In genomic region chr1:224359207-224359606, GRCh38 we compare ENCODE assay signal across 16 cellular contexts. TPM values are rescaled to one million over a fixed set of nuclear protein-coding genes. Genes with fewer than 3 reads are reported as not detected.
DNase-seq lines count a peak whose midpoint lies in the region; ATAC-seq lines count a peak whose summit lies in the region.
"Had no signal": no experiment of that assay in that cellular context is flagged by ENCODE, and none has a peak within 500 bp of the region (broad histone marks: within the 10 kb centered on the region; RNA-seq: fewer than 3 reads in every experiment).

No MANE protein-coding gene starts in this region.

- ATAC-seq in stimulated activated naive CD8-positive, alpha-beta T cell treated with anti-CD3 and anti-CD28 coated beads, Interleukin-15, Interleukin-2, amounts not matched to agents 100 U/mL and 50 U/mL, for 24 hours, result no peak
- no peak for ATAC-seq in T-helper 17 cell
- no peak for ATAC-seq in GM18867 (IDR thresholded peaks at IDR 0.05; ENCODE audit: unreplicated experiment)
- ATAC-seq: HCT116 had no signal

- no peaks in the 10 kb centered on the region for H3K9me3 ChIP-seq in T-helper 17 cell (ENCODE audit: control insufficient read depth, low read length, poor library complexity, severe bottlenecking)
- no peaks in the 10 kb centered on the region for H3K9me3 ChIP-seq in iPS-18c (ENCODE audit: control insufficient read depth, insufficient read depth, low read length)
- H3K9me3 ChIP-seq: spleen, suprapubic skin had no signal

- H3K4me3 ChIP-seq in iPS-18c (ENCODE audit: insufficient read depth, low read depth, low read length), result peak overlapping the region; percentile 36; the same call in 1 of the 2 replicates
- H3K4me3 ChIP-seq: suprapubic skin had no signal

- no peaks in the 10 kb centered on the region for H3K9me3 Mint-ChIP-seq in stimulated activated naive CD8-positive, alpha-beta T cell treated with anti-CD3 and anti-CD28 coated beads, Interleukin-15, Interleukin-2, amounts not matched to agents 100 ng/mL and 50 ng/mL, for 24 hours
- H3K9me3 Mint-ChIP-seq: memory B cell had no signal

- H3K36me3 Mint-ChIP-seq in stimulated activated naive CD8-positive, alpha-beta T cell treated with anti-CD3 and anti-CD28 coated beads, Interleukin-15, Interleukin-2, amounts not matched to agents 100 ng/mL and 50 ng/mL, for 24 hours (ENCODE audit: low read depth), result peaks cover 40% of the 10 kb centered on the region
- H3K36me3 Mint-ChIP-seq in T-helper 17 cell (ENCODE audit: low read depth), result peaks cover 8% of the 10 kb centered on the region

- peak overlapping the region; percentile 3 for H3K27ac Mint-ChIP-seq in stimulated activated naive CD8-positive, alpha-beta T cell treated with anti-CD3 and anti-CD28 coated beads, Interleukin-15, Interleukin-2, amounts not matched to agents 100 ng/mL and 50 ng/mL, for 24 hours
- H3K27ac Mint-ChIP-seq in T-helper 17 cell, result no peak overlapping the region
- H3K27ac Mint-ChIP-seq: memory B cell had no signal

- DNase-seq in stimulated activated naive CD8-positive, alpha-beta T cell treated with anti-CD3 and anti-CD28 coated beads, Interleukin-15, Interleukin-2, amounts not matched to agents 100 U/mL and 50 U/mL, for 24 hours, result no peak
- DNase-seq in T-helper 17 cell, result no peak
- DNase-seq in NCI-H774 (lab: John Stamatoyannopoulos, UW), result no peak
- no peak for DNase-seq in AG20443 (ENCODE audit: low spot score)
- no peak for DNase-seq in stimulated activated CD4-positive, alpha-beta T cell treated with anti-CD3 and anti-CD28 coated beads, Interleukin-4, amount 100 ng/mL, for 4 hours
- DNase-seq: activated CD4-positive, alpha-beta T cell treated with anti-CD3 and anti-CD28 coated beads for 48 hours; activated gamma-delta T cell treated with Interleukin-2 at 50 U/mL for 16 hours; effector CD4-positive, alpha-beta T cell; Karpas-422; spleen had no signal

- H3K4me1 Mint-ChIP-seq in stimulated activated naive CD8-positive, alpha-beta T cell treated with anti-CD3 and anti-CD28 coated beads, Interleukin-15, Interleukin-2, amounts not matched to agents 100 ng/mL and 50 ng/mL, for 24 hours (ENCODE audit: low read depth), result peaks cover 67% of the 10 kb centered on the region
- H3K4me1 Mint-ChIP-seq in T-helper 17 cell, result peaks cover 47% of the 10 kb centered on the region

- no peaks in the 10 kb centered on the region for H3K27me3 Mint-ChIP-seq in stimulated activated naive CD8-positive, alpha-beta T cell treated with anti-CD3 and anti-CD28 coated beads, Interleukin-15, Interleukin-2, amounts not matched to agents 100 ng/mL and 50 ng/mL, for 24 hours
- H3K27me3 Mint-ChIP-seq in T-helper 17 cell, result no peaks in the 10 kb centered on the region
- H3K27me3 Mint-ChIP-seq: memory B cell had no signal

- H3K4me3 Mint-ChIP-seq in stimulated activated naive CD8-positive, alpha-beta T cell treated with anti-CD3 and anti-CD28 coated beads, Interleukin-15, Interleukin-2, amounts not matched to agents 100 ng/mL and 50 ng/mL, for 24 hours, result peak overlapping the region; percentile 86
- peak overlapping the region; percentile 95 for H3K4me3 Mint-ChIP-seq in T-helper 17 cell
- H3K4me3 Mint-ChIP-seq: memory B cell had no signal

RNA-seq across cellular contexts. Expression of gene CNIH4, which starts 2.5 kb away (rescaled TPM):
- 10 to 100 TPM; 19.1 to 24.1 TPM for total RNA-seq in T-helper 17 cell

RNA-seq across cellular contexts. Expression of gene NVL, which starts 29.2 kb away (rescaled TPM):
- total RNA-seq in T-helper 17 cell, result 10 to 100 TPM; 24.8 to 28.3 TPM
